In genomic region chr5:145847499-145848497, GRCh38 we compare ENCODE assay signal across 12 cellular contexts.
DNase-seq lines count a peak whose midpoint lies in the region; ATAC-seq, FAIRE-seq and TF ChIP-seq lines count a peak whose summit lies in the region.
"Had no signal": no experiment of that assay in that cellular context is flagged by ENCODE, and none has a peak within 500 bp of the region (broad histone marks: within the 10 kb centered on the region; RNA-seq: fewer than 3 reads in every experiment).

No MANE protein-coding gene starts in this region.

- H3K4me3 ChIP-seq in RWPE2 (ENCODE audit: severe bottlenecking) (no peak overlapping the region), fibroblast of pulmonary artery (replicated peaks; ENCODE audit: low read depth, low read length) (no peak overlapping the region), tibial artery (no peak overlapping the region)
- H3K4me3 ChIP-seq: Peyer's patch, suprapubic skin had no signal

- H3K27ac ChIP-seq in RWPE2 (ENCODE audit: poor library complexity, severe bottlenecking) (peak overlapping the region; percentile 14), tibial artery (no peak overlapping the region)
- H3K27ac ChIP-seq: Peyer's patch, suprapubic skin had no signal

- H3K4me1 ChIP-seq in RWPE2 (ENCODE audit: insufficient read depth, poor library complexity, severe bottlenecking) (peaks cover 21% of the 10 kb centered on the region), tibial artery (no peaks in the 10 kb centered on the region)
- H3K4me1 ChIP-seq: Peyer's patch, suprapubic skin had no signal

- peak; percentile 65 for FAIRE-seq in urothelium cell line (lab: Jason Lieb, UNC)
- FAIRE-seq: GM12892 had no signal

- H3K9me3 ChIP-seq in RWPE2 (ENCODE audit: severe bottlenecking) (no peaks in the 10 kb centered on the region), tibial artery (no peaks in the 10 kb centered on the region)
- H3K9me3 ChIP-seq: Peyer's patch, suprapubic skin had no signal

- intact Hi-C loops in tibial artery (cut with DNase I; ENCODE audit: low total_unique reads), result no loop called here

- TF ChIP-seq CTCF in RWPE2 (IDR thresholded peaks at IDR 0.05; ENCODE audit: poor library complexity, severe bottlenecking) (no peak), fibroblast of pulmonary artery (IDR thresholded peaks at IDR 0.05; ENCODE audit: low read length, missing control alignments) (no peak), tibial artery (IDR thresholded peaks at IDR 0.05) (no peak)

- peak; percentile 91 for DNase-seq in HCEC 1CT
- DNase-seq in RWPE2 (ENCODE audit: low spot score), result no peak
- DNase-seq in fibroblast of pulmonary artery (ENCODE audit: low read depth), result peak; percentile 67
- DNase-seq in urothelium cell line (ENCODE audit: low spot score), result peak; percentile 45
- no peak for DNase-seq in putamen (ENCODE audit: low spot score)
- no peak for DNase-seq in tibial artery
- DNase-seq: foreskin melanocyte, islet precursor cell, Peyer's patch had no signal

- no peaks in the 10 kb centered on the region for H3K27me3 ChIP-seq in RWPE2 (ENCODE audit: insufficient read depth, poor library complexity, severe bottlenecking)
- no peaks in the 10 kb centered on the region for H3K27me3 ChIP-seq in tibial artery
- H3K27me3 ChIP-seq: Peyer's patch, suprapubic skin had no signal

- H3K36me3 ChIP-seq in RWPE2 (ENCODE audit: low read depth) (no peaks in the 10 kb centered on the region), tibial artery (no peaks in the 10 kb centered on the region)
- H3K36me3 ChIP-seq: Peyer's patch, suprapubic skin had no signal

- ATAC-seq in RWPE2 (ENCODE audit: low read depth), result peak; percentile 96
- ATAC-seq in GM21737 (IDR thresholded peaks at IDR 0.05; ENCODE audit: unreplicated experiment), result no peak

Comparison
In these comparisons a context has a peak if more than half of its experiments do, and no peak if none do; other contexts are left out.
1. DNase-seq: peak in HCEC 1CT (single experiment), fibroblast of pulmonary artery (single experiment) and urothelium cell line (single experiment); none in RWPE2 (single experiment), putamen (single experiment) and tibial artery (0 of 2).